Comparison of ENCODE assay signal across 9 cellular contexts in genomic region chr19:21835429-21835809, GRCh38. TPM values are rescaled to one million over a fixed set of nuclear protein-coding genes. Genes with fewer than 3 reads are reported as not detected.
DNase-seq lines count a peak whose midpoint lies in the region; ATAC-seq and TF ChIP-seq lines count a peak whose summit lies in the region.
"Had no signal": no experiment of that assay in that cellular context is flagged by ENCODE, and none has a peak within 500 bp of the region (broad histone marks: within the 10 kb centered on the region; RNA-seq: fewer than 3 reads in every experiment).

No MANE protein-coding gene starts in this region.

- H3K27ac Mint-ChIP-seq in progenitor cell of endocrine pancreas: peak overlapping the region; percentile 100

- H3K4me3 ChIP-seq in GM12865 (ENCODE audit: low read depth, low read length) (peak overlapping the region; percentile 64), esophagus squamous epithelium (peak overlapping the region; percentile 61 to 92 (median 72))

- H3K27me3 Mint-ChIP-seq in progenitor cell of endocrine pancreas: no peaks in the 10 kb centered on the region

- H3K9me3 ChIP-seq in esophagus squamous epithelium: peaks cover 0 to 23% (median 0%) of the 10 kb centered on the region in 3 donors

- H3K27ac ChIP-seq in RWPE1: peak overlapping the region; percentile 91
- H3K27ac ChIP-seq in esophagus squamous epithelium: peak overlapping the region; percentile 85 to 96 (median 92)

- H3K9me3 Mint-ChIP-seq in progenitor cell of endocrine pancreas (ENCODE audit: low read depth): peaks cover 15% of the 10 kb centered on the region

- 24 to 32% methylated on average over 4 to 8 of the region's 23 CpGs for WGBS in esophagus squamous epithelium, 2 donors

- DNase-seq in GM12865 (ENCODE audit: low read depth) (no peak), RWPE1 (ENCODE audit: low spot score) (no peak), esophagus squamous epithelium (lab: John Stamatoyannopoulos, UW) (no peak), progenitor cell of endocrine pancreas (ENCODE audit: low spot score, unreplicated experiment) (no peak), pons (ENCODE audit: low spot score) (no peak)

- H3K4me1 Mint-ChIP-seq in progenitor cell of endocrine pancreas (ENCODE audit: low read depth): peaks cover 10% of the 10 kb centered on the region

- CTCF ChIA-PET in RWPE1 (lab: Yijun Ruan, JAX): interaction anchor here (0.6 to 1.2 kb wide), 2 partner anchors 17 to 1173 kb away, joined by 3 read pairs; no protein-coding TSS in a partner anchor

- TF ChIP-seq POLR2A in esophagus squamous epithelium (IDR thresholded peaks at IDR 0.05): no peak

- ATAC-seq in HG02763 (IDR thresholded peaks at IDR 0.05; ENCODE audit: unreplicated experiment): no peak
- ATAC-seq in HG03520 (IDR thresholded peaks at IDR 0.05; ENCODE audit: unreplicated experiment): no peak
- ATAC-seq in GM21717 (IDR thresholded peaks at IDR 0.05; ENCODE audit: unreplicated experiment): no peak

- intact Hi-C loops in esophagus squamous epithelium (cut with DNase I): no loop called here

- peaks cover 0 to 14% (median 5%) of the 10 kb centered on the region in 3 donors for H3K4me1 ChIP-seq in esophagus squamous epithelium

- peaks cover 0 to 30% (median 0%) of the 10 kb centered on the region in 3 donors for H3K36me3 ChIP-seq in esophagus squamous epithelium

- H3K27me3 ChIP-seq in esophagus squamous epithelium: no peaks in the 10 kb centered on the region

- peak overlapping the region; percentile 99 for H3K4me3 Mint-ChIP-seq in progenitor cell of endocrine pancreas (ENCODE audit: low read depth)

- POLR2A ChIA-PET in RWPE1 (lab: Yijun Ruan, JAX; ENCODE audit: low non-redundant PET): interaction anchor here (1.0 kb wide), 1 partner anchor 438 kb away, joined by 3 read pairs; no protein-coding TSS in a partner anchor

- TF ChIP-seq CTCF in GM12865 (IDR thresholded peaks at IDR 0.05; ENCODE audit: insufficient read depth, low read depth, low read length, missing control alignments) (no peak), RWPE1 (conservative IDR thresholded peaks at IDR 0.05; ENCODE audit: low read depth) (no peak), esophagus squamous epithelium (IDR thresholded peaks at IDR 0.05) (no peak), progenitor cell of endocrine pancreas (IDR thresholded peaks at IDR 0.05; ENCODE audit: unreplicated experiment) (no peak)

- H3K36me3 Mint-ChIP-seq in progenitor cell of endocrine pancreas (ENCODE audit: insufficient read depth): peaks cover 47% of the 10 kb centered on the region

RNA-seq across cellular contexts. Expression of gene ZNF43, which starts 0.6 kb away (rescaled TPM):
- total RNA-seq in esophagus squamous epithelium (1 to 10 TPM; 2.7 to 9.9 (median 4.0) TPM), progenitor cell of endocrine pancreas (77.2 and 84.2 TPM in 2 replicates)
- total RNA-seq: NCI-H460 had no signal
